1 cellular context compared by ENCODE assay signal in genomic region chr20:13317439-13317838, GRCh38.
TF ChIP-seq lines count a peak whose summit lies in the region.

No MANE protein-coding gene starts in this region.

TF ChIP-seq in A549, 52 proteins besides CTCF, POLR2A, EP300 and RAD21 (continued from another document):
- no peak for TF ChIP-seq HES2 (IDR thresholded peaks at IDR 0.05)
- no peak for TF ChIP-seq GATA3 (IDR thresholded peaks at IDR 0.05; ENCODE audit: borderline replicate concordance)
- TF ChIP-seq NFE2L2 (conservative IDR thresholded peaks at IDR 0.05; ENCODE audit: low read length), result no peak
- TF ChIP-seq ZFP36 (IDR thresholded peaks at IDR 0.05; ENCODE audit: borderline replicate concordance, partially characterized antibody), result no peak
TF ChIP-seq in A549: peak in this region for 0.
